7 cellular contexts compared by ENCODE assay signal in the genomic region with DNA sequence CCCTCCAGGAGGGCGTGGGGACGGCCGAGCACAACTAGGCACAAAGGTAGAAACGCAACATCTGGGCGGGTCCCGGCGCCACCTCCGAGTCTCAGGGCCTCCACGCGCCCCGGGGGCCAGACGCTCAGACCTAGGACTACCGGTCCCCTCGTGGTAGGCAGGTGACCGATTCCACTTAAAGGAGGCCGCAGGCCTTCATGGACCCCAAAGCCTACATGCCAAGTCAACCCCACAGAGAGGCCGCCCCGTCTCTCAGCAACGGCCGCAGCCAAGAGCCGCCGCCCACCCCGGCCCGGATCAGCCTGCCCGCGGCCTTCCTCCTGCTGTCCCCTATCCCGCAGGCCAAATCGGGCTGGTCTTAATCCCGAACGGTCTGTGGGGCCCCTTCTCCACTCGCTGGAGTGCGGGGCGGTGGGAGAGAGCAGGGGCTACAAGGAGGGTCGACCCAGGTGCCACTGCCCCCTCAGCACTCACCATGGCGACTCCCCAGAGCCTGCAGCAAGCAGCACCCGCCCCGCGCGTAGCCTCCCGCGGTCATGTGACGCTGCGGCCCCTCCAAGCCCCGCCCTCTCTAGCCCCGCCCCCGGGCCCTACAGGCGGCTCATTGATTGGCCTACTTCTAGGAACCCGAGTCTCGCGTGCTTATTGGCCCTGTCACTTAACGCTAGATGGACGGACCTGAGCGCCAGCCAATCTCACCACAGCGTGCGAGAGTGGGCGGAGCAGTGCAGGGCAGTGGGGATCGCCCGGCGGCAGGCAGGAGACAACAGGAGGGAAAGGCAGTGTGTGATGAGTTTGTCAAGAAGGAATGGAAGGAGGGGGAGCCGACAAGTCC. TPM values are rescaled to one million over a fixed set of nuclear protein-coding genes. Genes with fewer than 3 reads are reported as not detected.
A peak's percentile ranks its signal among the peaks of the same experiment; 100 is the strongest.
DNase-seq lines count a peak whose midpoint lies in the region; ATAC-seq and TF ChIP-seq lines count a peak whose summit lies in the region.

A gene (minus strand): TSS at position 522 of the 835 bp plus-strand sequence. CDS start 45 bp downstream, at position 477.

- peaks cover 63% of the 10 kb centered on the region for H3K79me2 ChIP-seq in hepatocyte

- H3K27me3 ChIP-seq in hepatocyte, result no peaks in the 10 kb centered on the region

- under 1% methylated on average over 56 of the region's 60 CpGs for WGBS in hepatocyte (ENCODE audit: low lambda C conversion rate, missing lambda C conversion rate)

- H4K20me1 ChIP-seq in hepatocyte (ENCODE audit: insufficient read depth, poor library complexity, severe bottlenecking), result peaks cover 38% of the 10 kb centered on the region

- H3K36me3 ChIP-seq in hepatocyte (replicated peaks; ENCODE audit: insufficient read depth, low read depth), result no peaks in the 10 kb centered on the region

- H3K4me2 ChIP-seq in hepatocyte, result peak within 1 kb of the TSS; percentile 90

- H2AFZ ChIP-seq in hepatocyte, result peak within 1 kb of the TSS; percentile 50

- TF ChIP-seq CTCF in astrocyte of the cerebellum (IDR thresholded peaks at IDR 0.05; ENCODE audit: low read depth, low read length, missing control alignments) (no peak), hepatocyte (IDR thresholded peaks at IDR 0.05; ENCODE audit: poor library complexity) (peak; percentile 43)

- peaks cover 27% of the 10 kb centered on the region for H3K4me1 ChIP-seq in hepatocyte (ENCODE audit: insufficient read depth)

- peak; percentile 58 for TF ChIP-seq POLR2A in GM18505 (IDR thresholded peaks at IDR 0.05; ENCODE audit: borderline replicate concordance, extremely low read depth, insufficient read depth, insufficient read length)

- H3K27ac ChIP-seq in hepatocyte, result peak within 1 kb of the TSS; percentile 93

- no peaks in the 10 kb centered on the region for H3K9me2 ChIP-seq in hepatocyte (replicated peaks; ENCODE audit: insufficient read depth)

- DNase-seq in NCI-H1930 (lab: John Stamatoyannopoulos, UW) (peak; percentile 91 to 93), T-helper 22 cell (ENCODE audit: low read depth) (peak; percentile 98), astrocyte of the cerebellum (ENCODE audit: low read depth) (peak; percentile 97), hepatocyte (ENCODE audit: low spot score) (peak; percentile 100), retina (peak; percentile 99)

- H3K4me3 ChIP-seq in astrocyte of the cerebellum (ENCODE audit: low read depth, low read length) (peak within 1 kb of the TSS; percentile 79), hepatocyte (peak within 1 kb of the TSS; percentile 43)

- in situ Hi-C loops in astrocyte of the cerebellum (cut with HindIII; ENCODE audit: low sequenced_read_pairs), result no loop called here

- no peaks in the 10 kb centered on the region for H3K9me3 ChIP-seq in hepatocyte (ENCODE audit: low read depth)

- ATAC-seq in GM18505 (IDR thresholded peaks at IDR 0.05; ENCODE audit: unreplicated experiment), result peak; percentile 78
- peak; percentile 79 for ATAC-seq in HG02973 (IDR thresholded peaks at IDR 0.05; ENCODE audit: unreplicated experiment)

RNA-seq across cellular contexts. Expression of the gene that starts here (rescaled TPM):
- total RNA-seq in hepatocyte, result 221 and 224 TPM in 2 replicates
- polyA plus RNA-seq in hepatocyte, result 110 and 127 TPM in 2 replicates

Comparison
In these comparisons a context has a peak if more than half of its experiments do, and no peak if none do; other contexts are left out.
1. Peak in every context shown above with its lines: DNase-seq, ATAC-seq, H3K4me3 ChIP-seq and H3K27ac ChIP-seq.